Comparison of ENCODE assay signal across 9 cellular contexts in the genomic region with DNA sequence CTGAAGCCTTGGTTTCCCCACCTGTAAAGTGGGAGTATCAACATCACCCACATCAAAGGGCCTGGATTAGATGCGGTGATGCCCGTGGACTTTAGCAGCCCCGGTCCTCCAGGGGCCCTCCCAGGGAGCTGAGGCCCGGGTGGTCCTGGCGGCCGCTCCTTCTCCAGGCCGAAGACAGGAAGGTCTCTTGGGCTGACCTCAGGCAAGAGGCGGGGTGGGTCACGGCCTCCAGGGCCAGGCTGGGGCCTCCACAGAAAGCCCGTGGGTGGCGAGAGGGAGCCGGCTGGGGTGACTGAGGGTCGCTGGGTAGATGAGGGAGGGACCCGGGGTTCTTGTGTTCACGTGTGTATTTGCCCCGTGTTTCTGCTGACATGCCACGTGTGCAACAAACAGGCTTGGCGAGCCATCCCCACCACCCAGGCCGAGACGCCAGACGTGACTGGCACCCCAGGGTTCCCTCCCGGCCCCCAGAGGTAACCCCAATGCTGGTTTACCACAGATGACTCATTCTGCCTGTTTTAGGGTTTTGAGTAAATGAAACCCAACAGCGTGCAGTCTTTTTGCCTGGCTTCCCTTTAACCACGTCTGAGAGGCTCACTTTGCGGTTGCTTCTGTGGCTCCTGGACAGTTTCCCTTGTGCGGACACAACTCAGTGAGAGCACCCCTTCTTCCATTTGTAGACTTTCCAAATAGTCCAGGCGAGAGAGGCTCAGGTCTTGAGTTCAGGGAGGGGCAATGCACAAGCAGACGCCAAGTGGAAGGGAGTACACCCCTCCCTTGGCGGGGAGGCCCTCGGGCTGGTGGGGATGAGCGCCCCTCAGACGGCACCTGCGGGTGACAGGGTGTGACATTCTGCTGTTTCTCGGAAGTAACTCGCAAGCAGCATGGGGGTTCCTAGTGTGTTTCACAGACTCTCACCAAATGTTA. TPM values are rescaled to one million over a fixed set of nuclear protein-coding genes. Genes with fewer than 3 reads are reported as not detected.
DNase-seq lines count a peak whose midpoint lies in the region; ATAC-seq and TF ChIP-seq lines count a peak whose summit lies in the region.
"Had no signal": no experiment of that assay in that cellular context is flagged by ENCODE, and none has a peak within 500 bp of the region (broad histone marks: within the 10 kb centered on the region; RNA-seq: fewer than 3 reads in every experiment).

No MANE protein-coding gene starts in this region.

- H3K9ac ChIP-seq in PC-3 (ENCODE audit: low read length), result no peak overlapping the region

- no peaks in the 10 kb centered on the region for H3K27me3 ChIP-seq in Peyer's patch
- H3K27me3 ChIP-seq in PC-3 (ENCODE audit: low read length), result no peaks in the 10 kb centered on the region

- TF ChIP-seq CTCF in Peyer's patch (IDR thresholded peaks at IDR 0.05) (no peak), PC-3 (conservative IDR thresholded peaks at IDR 0.05; ENCODE audit: low read depth, low read length) (no peak)

- peak in 2 of 3 donors; percentile 38 to 42 for DNase-seq in Peyer's patch
- DNase-seq in activated gamma-delta T cell treated with Interleukin-2 at 50 U/mL for 16 hours, result peak; percentile 70
- DNase-seq in stimulated activated CD4-positive, alpha-beta T cell treated with anti-CD3 and anti-CD28 coated beads, Interleukin-2, amount 100 ng/mL, for 48 hours, result peak; percentile 19 to 39
- no peak for DNase-seq in H4 (ENCODE audit: low spot score)
- DNase-seq in PC-3, result no peak

- intact Hi-C loops in PC-3 (cut with micrococcal nuclease), result no loop called here

- no peak for TF ChIP-seq POLR2A in Peyer's patch (IDR thresholded peaks at IDR 0.05)

- peaks cover 0 to 7% (median 0%) of the 10 kb centered on the region in 4 donors for H3K4me1 ChIP-seq in Peyer's patch
- H3K4me1 ChIP-seq in PC-3 (ENCODE audit: insufficient read depth, low read length), result no peaks in the 10 kb centered on the region

- H3K27ac ChIP-seq in Peyer's patch (no peak overlapping the region), PC-3 (ENCODE audit: low read length) (no peak overlapping the region)

- H3K4me3 ChIP-seq in Peyer's patch (no peak overlapping the region), PC-3 (ENCODE audit: low read length) (no peak overlapping the region)
- H3K4me3 ChIP-seq: K562 had no signal

- ATAC-seq in GM18868 (IDR thresholded peaks at IDR 0.05; ENCODE audit: unreplicated experiment), result peak; percentile 52
- ATAC-seq in HG03175 (IDR thresholded peaks at IDR 0.05; ENCODE audit: unreplicated experiment), result no peak
- no peak for ATAC-seq in GM21825 (IDR thresholded peaks at IDR 0.05; ENCODE audit: unreplicated experiment)
- ATAC-seq in PC-3, result no peak
- ATAC-seq: K562 had no signal

- no peaks in the 10 kb centered on the region for H4K20me1 ChIP-seq in PC-3 (ENCODE audit: low read length)

- POLR2A ChIA-PET in PC-3 (lab: Charles Lee; ENCODE audit: unreplicated experiment), result no interaction called here

- CTCF ChIA-PET in PC-3 (lab: Charles Lee), result no interaction called here

- no TSS peak for BruUV-seq in PC-3 (replicated peaks; lab: Mats Ljungman, UMichigan)

- H3K36me3 ChIP-seq in Peyer's patch (no peaks in the 10 kb centered on the region), PC-3 (ENCODE audit: low read depth, low read length) (no peaks in the 10 kb centered on the region)

- no peak overlapping the region for H3K4me2 ChIP-seq in PC-3 (ENCODE audit: low read length)

- H3K9me2 ChIP-seq in PC-3 (replicated peaks; ENCODE audit: low read length), result no peaks in the 10 kb centered on the region

- H3K79me2 ChIP-seq in PC-3 (ENCODE audit: low read length), result no peaks in the 10 kb centered on the region

- H3F3A ChIP-seq in PC-3 (ENCODE audit: low read length, unreplicated experiment), result no peaks in the 10 kb centered on the region

- H2AFZ ChIP-seq in PC-3 (ENCODE audit: low read length), result no peak overlapping the region

- H3K9me3 ChIP-seq in Peyer's patch, result no peaks in the 10 kb centered on the region
- H3K9me3 ChIP-seq in PC-3 (ENCODE audit: low read length), result no peaks in the 10 kb centered on the region

RNA-seq across cellular contexts. Expression of gene C13orf46, which starts 42.9 kb away (rescaled TPM):
- total RNA-seq in Peyer's patch, result under 1 TPM in 2 of 4 donors, not detected in 2; 0.35 to 0.83 TPM
- not detected in 2 replicates for total RNA-seq in H4 (2014; rRNA removed; shearing (Covaris generic))
- total RNA-seq in PC-3 (2014; rRNA removed), result 0.07 and 0.23 TPM in 2 replicates

Comparison
In these comparisons a context has a peak if more than half of its experiments do, and no peak if none do; other contexts are left out.
1. DNase-seq: peak in Peyer's patch (2 of 3), activated gamma-delta T cell treated with Interleukin-2 at 50 U/mL for 16 hours (single experiment) and stimulated activated CD4-positive, alpha-beta T cell treated with anti-CD3 and anti-CD28 coated beads, Interleukin-2, amount 100 ng/mL, for 48 hours (2 of 2); none in H4 (single experiment) and PC-3 (single experiment).